ENCODE assay signal across 9 cellular contexts in genomic region chr1:152048641-152048970, GRCh38. TPM values are rescaled to one million over a fixed set of nuclear protein-coding genes. Genes with fewer than 3 reads are reported as not detected.
DNase-seq lines count a peak whose midpoint lies in the region; ATAC-seq and TF ChIP-seq lines count a peak whose summit lies in the region.
"Had no signal": no experiment of that assay in that cellular context is flagged by ENCODE, and none has a peak within 500 bp of the region (broad histone marks: within the 10 kb centered on the region; RNA-seq: fewer than 3 reads in every experiment).

No MANE protein-coding gene starts in this region.

- dilution Hi-C loops in mammary epithelial cell (cut with HindIII; ENCODE audit: low sequenced_read_pairs), result loop anchor here (5.0 kb wide), 1 partner anchor 99 kb away; no protein-coding TSS in a partner anchor

- H3K4me3 Mint-ChIP-seq in stimulated activated naive CD8-positive, alpha-beta T cell treated with anti-CD3 and anti-CD28 coated beads, Interleukin-15, Interleukin-2, amounts not matched to agents 100 ng/mL and 50 ng/mL, for 24 hours, result peak overlapping the region; percentile 85
- peak overlapping the region in 3 of 8 donors; percentile 1 to 81 (median 70) for H3K4me3 Mint-ChIP-seq in naive B cell

- H3K4me1 Mint-ChIP-seq in stimulated activated naive CD8-positive, alpha-beta T cell treated with anti-CD3 and anti-CD28 coated beads, Interleukin-15, Interleukin-2, amounts not matched to agents 100 ng/mL and 50 ng/mL, for 24 hours (ENCODE audit: low read depth), result peaks cover 40% of the 10 kb centered on the region
- peaks cover 10 to 16% (median 14%) of the 10 kb centered on the region in 3 donors for H3K4me1 Mint-ChIP-seq in naive B cell

- no peaks in the 10 kb centered on the region for H3K79me2 ChIP-seq in mammary epithelial cell (ENCODE audit: insufficient read depth, low read length)

- no peak overlapping the region for H2AFZ ChIP-seq in mammary epithelial cell (ENCODE audit: low read depth, low read length)

- WGBS in mammary epithelial cell (ENCODE audit: low coverage, missing lambda C conversion rate), result 7% methylated on average over 3 of the region's 3 CpGs

- no peaks in the 10 kb centered on the region for H3K36me3 Mint-ChIP-seq in stimulated activated naive CD8-positive, alpha-beta T cell treated with anti-CD3 and anti-CD28 coated beads, Interleukin-15, Interleukin-2, amounts not matched to agents 100 ng/mL and 50 ng/mL, for 24 hours (ENCODE audit: low read depth)
- no peaks in the 10 kb centered on the region for H3K36me3 Mint-ChIP-seq in naive B cell

- in situ Hi-C loops in mammary epithelial cell (cut with MboI; ENCODE audit: low sequenced_read_pairs in 2 of 2), result no loop called here
- in situ Hi-C loops in GM13976 (cut with MboI; ENCODE audit: low sequenced_read_pairs, unreplicated experiment), result no loop called here

- peak overlapping the region; percentile 91 for H3K9ac ChIP-seq in mammary epithelial cell (ENCODE audit: insufficient read depth, low read length)

- peak overlapping the region; percentile 82 for H3K4me2 ChIP-seq in mammary epithelial cell (ENCODE audit: insufficient read depth, low read depth, low read length)

- no peak for DNase-seq in stimulated activated naive CD8-positive, alpha-beta T cell treated with anti-CD3 and anti-CD28 coated beads, Interleukin-15, Interleukin-2, amounts not matched to agents 100 U/mL and 50 U/mL, for 24 hours
- DNase-seq in mammary epithelial cell, result no peak
- DNase-seq in naive B cell, result no peak
- DNase-seq in effector CD4-positive, alpha-beta T cell, result no peak
- no peak for DNase-seq in GM13976 (ENCODE audit: low spot score)
- DNase-seq in NCI-H446 treated with DMSO at 0.1 percent for 48 hours (lab: John Stamatoyannopoulos, UW), result no peak

- no peaks in the 10 kb centered on the region for H3K27me3 ChIP-seq in mammary epithelial cell (ENCODE audit: insufficient read depth, low read length)

- H3K4me1 ChIP-seq in mammary epithelial cell (ENCODE audit: insufficient read depth, low read length), result peaks cover 73% of the 10 kb centered on the region

- BruUV-seq in mammary epithelial cell (replicated peaks; lab: Mats Ljungman, UMichigan), result TSS peak; percentile 79

- peaks cover 6% of the 10 kb centered on the region for H3K27me3 Mint-ChIP-seq in stimulated activated naive CD8-positive, alpha-beta T cell treated with anti-CD3 and anti-CD28 coated beads, Interleukin-15, Interleukin-2, amounts not matched to agents 100 ng/mL and 50 ng/mL, for 24 hours
- peaks cover 4 to 16% (median 9%) of the 10 kb centered on the region in 3 donors for H3K27me3 Mint-ChIP-seq in naive B cell

- no peaks in the 10 kb centered on the region for H3K9me3 ChIP-seq in mammary epithelial cell (replicated peaks; ENCODE audit: insufficient read depth, low read length)

- H3K4me3 ChIP-seq in mammary epithelial cell (replicated peaks in 1 of 3; ENCODE audit: insufficient read depth in 1 of 3, low read depth in 2 of 3, low read length in 3 of 3), result no peak overlapping the region

- H3K9me3 Mint-ChIP-seq in stimulated activated naive CD8-positive, alpha-beta T cell treated with anti-CD3 and anti-CD28 coated beads, Interleukin-15, Interleukin-2, amounts not matched to agents 100 ng/mL and 50 ng/mL, for 24 hours, result no peaks in the 10 kb centered on the region
- no peaks in the 10 kb centered on the region for H3K9me3 Mint-ChIP-seq in naive B cell

- no peaks in the 10 kb centered on the region for H4K20me1 ChIP-seq in mammary epithelial cell (ENCODE audit: insufficient read depth, low read length)

- peak overlapping the region; percentile 99 for H3K27ac Mint-ChIP-seq in stimulated activated naive CD8-positive, alpha-beta T cell treated with anti-CD3 and anti-CD28 coated beads, Interleukin-15, Interleukin-2, amounts not matched to agents 100 ng/mL and 50 ng/mL, for 24 hours
- H3K27ac Mint-ChIP-seq in naive B cell, result peak overlapping the region; percentile 93 to 98 (median 96)

- no peaks in the 10 kb centered on the region for H3K36me3 ChIP-seq in mammary epithelial cell (ENCODE audit: insufficient read depth, low read length)

- TF ChIP-seq CTCF in mammary epithelial cell (conservative IDR thresholded peaks at IDR 0.05 in 1 of 2, IDR thresholded peaks at IDR 0.05 in 1 of 2; ENCODE audit: extremely low read depth in 1 of 2, insufficient read depth in 1 of 2, low read depth in 1 of 2, low read length in 2 of 2), result no peak
- TF ChIP-seq CTCF in GM13976 (IDR thresholded peaks at IDR 0.05; ENCODE audit: borderline replicate concordance, control extremely low read depth, extremely low read depth, insufficient read depth, missing control alignments), result no peak

- no peak for ATAC-seq in stimulated activated naive CD8-positive, alpha-beta T cell treated with anti-CD3 and anti-CD28 coated beads, Interleukin-15, Interleukin-2, amounts not matched to agents 100 U/mL and 50 U/mL, for 24 hours
- ATAC-seq in naive B cell (ENCODE audit: low read depth in 2 of 2), result no peak
- ATAC-seq in GM21423 (IDR thresholded peaks at IDR 0.05; ENCODE audit: unreplicated experiment), result no peak

- intact Hi-C loops in mammary epithelial cell (cut with micrococcal nuclease), result loop anchor here (1.0 to 2.0 kb wide), 3 partner anchors 11 to 102 kb away; partner anchors contain the start of genes S100A10 and S100A11

- H3K27ac ChIP-seq in mammary epithelial cell (ENCODE audit: insufficient read depth, low read depth, low read length), result peak overlapping the region; percentile 98

- CTCF ChIA-PET in mammary epithelial cell (lab: Charles Lee; ENCODE audit: low non-redundant PET), result interaction anchor here (0.5 kb wide), 1 partner anchor 107 kb away, joined by 3 read pairs; no protein-coding TSS in a partner anchor

RNA-seq across cellular contexts. Expression of gene S100A11, which starts 11.8 kb away (rescaled TPM):
- 1,000 to 10,000 TPM in 1 of 2 donors, 100 to 1,000 TPM in 1; 395 to 2,534 TPM for total RNA-seq in mammary epithelial cell
- polyA plus RNA-seq in mammary epithelial cell, result 4,742 TPM
- polyA minus RNA-seq in mammary epithelial cell, result 4,355 TPM
- polyA plus RNA-seq in naive B cell (ENCODE audit: low read depth in 6 of 6), result 10 to 100 TPM; 22.1 to 54.6 (median 27.8) TPM
- total RNA-seq: G401 had no signal

RNA-seq across cellular contexts. Expression of gene TCHHL1, which starts 40.3 kb away (rescaled TPM):
- not detected for total RNA-seq in mammary epithelial cell
- polyA plus RNA-seq in mammary epithelial cell, result not detected
- not detected for polyA minus RNA-seq in mammary epithelial cell
- polyA plus RNA-seq in naive B cell (ENCODE audit: low read depth in 6 of 6), result not detected
- total RNA-seq: G401 had no signal

RNA-seq across cellular contexts. Expression of gene S100A10, which starts 54.9 kb away (rescaled TPM):
- total RNA-seq in mammary epithelial cell, result 1,000 to 10,000 TPM in 1 of 2 donors, 100 to 1,000 TPM in 1; 213 to 2,371 TPM
- polyA plus RNA-seq in mammary epithelial cell (1,008 TPM), naive B cell (ENCODE audit: low read depth in 6 of 6) (100 to 1,000 TPM; 115 to 209 (median 180) TPM)
- 997 TPM for polyA minus RNA-seq in mammary epithelial cell
- total RNA-seq: G401 had no signal

Comparison
In these comparisons a context has a peak if more than half of its experiments do, and no peak if none do; other contexts are left out.
1. RNA of gene S100A11, which starts 11.8 kb away (polyA plus RNA-seq): 4,742 TPM in mammary epithelial cell (single experiment); 22.1 to 54.6 TPM in naive B cell; every median in the first group is over 10 times any median in the second.